ENCODE assay signal across 24 cellular contexts in genomic region chr2:120865656-120866055, GRCh38.
DNase-seq lines count a peak whose midpoint lies in the region; ATAC-seq, FAIRE-seq and TF ChIP-seq lines count a peak whose summit lies in the region.
"Had no signal": no experiment of that assay in that cellular context is flagged by ENCODE, and none has a peak within 500 bp of the region (broad histone marks: within the 10 kb centered on the region; RNA-seq: fewer than 3 reads in every experiment).

No MANE protein-coding gene starts in this region.

- H4K8ac ChIP-seq in neuronal stem cell (ENCODE audit: low read depth, low read length) = no peak overlapping the region

- no peak overlapping the region for H3K27ac Mint-ChIP-seq in activated naive CD8-positive, alpha-beta T cell treated with anti-CD3 and anti-CD28 coated beads, Interleukin-2, amount 50 U/mL, for 24 hours
- H3K27ac Mint-ChIP-seq in activated naive CD8-positive, alpha-beta T cell treated with anti-CD3 and anti-CD28 coated beads for 36 hours = no peak overlapping the region
- H3K27ac Mint-ChIP-seq in chondrocyte (ENCODE audit: unreplicated experiment) = no peak overlapping the region
- H3K27ac Mint-ChIP-seq: B cell had no signal

- peak; percentile 15 for ATAC-seq in activated naive CD8-positive, alpha-beta T cell treated with anti-CD3 and anti-CD28 coated beads, Interleukin-2, amount 50 U/mL, for 24 hours

- peaks cover 20% of the 10 kb centered on the region for H3K79me1 ChIP-seq in neuronal stem cell (ENCODE audit: low read depth, low read length)

- TF ChIP-seq CTCF in chondrocyte (IDR thresholded peaks at IDR 0.05) = no peak

- no peak overlapping the region for H3K14ac ChIP-seq in neuronal stem cell (ENCODE audit: low read length)

- no peak overlapping the region for H4K91ac ChIP-seq in neuronal stem cell (ENCODE audit: low read depth, low read length, poor library complexity)

- FAIRE-seq in urothelium cell line (lab: Jason Lieb, UNC) = peak; percentile 62
- FAIRE-seq: GM19239 had no signal

- H3K27me3 Mint-ChIP-seq in activated naive CD8-positive, alpha-beta T cell treated with anti-CD3 and anti-CD28 coated beads, Interleukin-2, amount 50 U/mL, for 24 hours = peaks cover 28% of the 10 kb centered on the region
- peaks cover 44% of the 10 kb centered on the region for H3K27me3 Mint-ChIP-seq in activated naive CD8-positive, alpha-beta T cell treated with anti-CD3 and anti-CD28 coated beads for 36 hours
- H3K27me3 Mint-ChIP-seq in chondrocyte (ENCODE audit: low read depth) = no peaks in the 10 kb centered on the region

- no CpG with 5 or more reads among the region's 8 CpGs for WGBS in neuronal stem cell (ENCODE audit: extremely low coverage in 2 of 2, insufficient read length in 2 of 2, insufficient replicate concordance in 1 of 2), 2 donors

- H3K36me3 Mint-ChIP-seq in activated naive CD8-positive, alpha-beta T cell treated with anti-CD3 and anti-CD28 coated beads, Interleukin-2, amount 50 U/mL, for 24 hours (ENCODE audit: low read depth) = no peaks in the 10 kb centered on the region
- no peaks in the 10 kb centered on the region for H3K36me3 Mint-ChIP-seq in activated naive CD8-positive, alpha-beta T cell treated with anti-CD3 and anti-CD28 coated beads for 36 hours
- peaks cover 3% of the 10 kb centered on the region for H3K36me3 Mint-ChIP-seq in chondrocyte (ENCODE audit: low read depth)

- no peak overlapping the region for H3K4me2 ChIP-seq in neuronal stem cell (ENCODE audit: insufficient read depth, low read length, poor library complexity, severe bottlenecking)
- H3K4me2 ChIP-seq: PC-9 had no signal

- H3K4me3 Mint-ChIP-seq in activated naive CD8-positive, alpha-beta T cell treated with anti-CD3 and anti-CD28 coated beads, Interleukin-2, amount 50 U/mL, for 24 hours = no peak overlapping the region
- no peak overlapping the region for H3K4me3 Mint-ChIP-seq in activated naive CD8-positive, alpha-beta T cell treated with anti-CD3 and anti-CD28 coated beads for 36 hours
- no peak overlapping the region for H3K4me3 Mint-ChIP-seq in chondrocyte (ENCODE audit: unreplicated experiment)
- H3K4me3 Mint-ChIP-seq: B cell had no signal

- no peak overlapping the region for H2AK5ac ChIP-seq in neuronal stem cell (ENCODE audit: low read depth, low read length)

- H3K23ac ChIP-seq in neuronal stem cell (ENCODE audit: low read depth, low read length, poor library complexity) = peak overlapping the region; percentile 1

- H3K4ac ChIP-seq in neuronal stem cell (ENCODE audit: low read length) = no peak overlapping the region

- no peaks in the 10 kb centered on the region for H3K27me3 ChIP-seq in neuronal stem cell (ENCODE audit: control insufficient read depth in 3 of 3, insufficient read depth in 3 of 3, low read depth in 1 of 3, low read length in 3 of 3)
- H3K27me3 ChIP-seq: MG63 had no signal

- peaks cover 5 to 21% of the 10 kb centered on the region in 2 donors for H3K36me3 ChIP-seq in neuronal stem cell (replicated peaks in 1 of 2; ENCODE audit: control insufficient read depth in 2 of 2, insufficient read depth in 2 of 2, low read length in 2 of 2)
- H3K36me3 ChIP-seq: MG63 had no signal

- H2BK120ac ChIP-seq in neuronal stem cell (ENCODE audit: low read depth, low read length) = no peak overlapping the region

- DNase-seq in activated naive CD8-positive, alpha-beta T cell treated with anti-CD3 and anti-CD28 coated beads, Interleukin-2, amount 50 U/mL, for 24 hours = no peak
- DNase-seq in activated naive CD8-positive, alpha-beta T cell treated with anti-CD3 and anti-CD28 coated beads for 36 hours = no peak
- DNase-seq in chondrocyte (ENCODE audit: low spot score) (peak; percentile 70), neuronal stem cell (ENCODE audit: low spot score) (no peak), urothelium cell line (ENCODE audit: low spot score) (no peak), NCI-H1105 (lab: John Stamatoyannopoulos, UW) (no peak), pons (ENCODE audit: low spot score) (no peak), NOMO-1 (lab: John Stamatoyannopoulos, UW; ENCODE audit: unreplicated experiment in 2 of 2) (no peak)
- DNase-seq: DMS153, DND-41, H7, KG1, NCI-H2029, NCI-H446, NCI-H524 treated with DMSO at 0.1 percent for 48 hours, NCI-H774, PC-9, RPMI8226, SHP77 treated with DMSO at 0.1 percent for 48 hours had no signal

- no peak overlapping the region for H3K9ac ChIP-seq in neuronal stem cell (ENCODE audit: low read depth, low read length, poor library complexity)

- peaks cover 37 to 47% of the 10 kb centered on the region in 2 donors for H3K4me1 ChIP-seq in neuronal stem cell (ENCODE audit: control insufficient read depth in 2 of 2, insufficient read depth in 1 of 2, low read depth in 1 of 2, low read length in 2 of 2)

- H3K4me1 Mint-ChIP-seq in activated naive CD8-positive, alpha-beta T cell treated with anti-CD3 and anti-CD28 coated beads, Interleukin-2, amount 50 U/mL, for 24 hours = no peaks in the 10 kb centered on the region
- peaks cover 6% of the 10 kb centered on the region for H3K4me1 Mint-ChIP-seq in activated naive CD8-positive, alpha-beta T cell treated with anti-CD3 and anti-CD28 coated beads for 36 hours
- H3K4me1 Mint-ChIP-seq in chondrocyte (ENCODE audit: low read depth) = peaks cover 79% of the 10 kb centered on the region
- H3K4me1 Mint-ChIP-seq: B cell had no signal

- H2AFZ ChIP-seq in neuronal stem cell (ENCODE audit: low read length) = no peak overlapping the region
- H2AFZ ChIP-seq: PC-9 had no signal

- H3K18ac ChIP-seq in neuronal stem cell (ENCODE audit: low read length) = peak overlapping the region; percentile 11

- no peak overlapping the region for H2BK15ac ChIP-seq in neuronal stem cell (ENCODE audit: low read length)

- H3K27ac ChIP-seq in neuronal stem cell (replicated peaks; ENCODE audit: low read length) = no peak overlapping the region
- H3K27ac ChIP-seq: 22Rv1, C4-2B, PC-9 had no signal

- no peak overlapping the region for H3K4me3 ChIP-seq in neuronal stem cell (ENCODE audit: low read length in 2 of 2)
- H3K4me3 ChIP-seq: MG63, PC-9 had no signal

- no peak overlapping the region for H2BK5ac ChIP-seq in neuronal stem cell (ENCODE audit: low read length)

- no peaks in the 10 kb centered on the region for H3K9me3 Mint-ChIP-seq in activated naive CD8-positive, alpha-beta T cell treated with anti-CD3 and anti-CD28 coated beads, Interleukin-2, amount 50 U/mL, for 24 hours
- H3K9me3 Mint-ChIP-seq in activated naive CD8-positive, alpha-beta T cell treated with anti-CD3 and anti-CD28 coated beads for 36 hours = no peaks in the 10 kb centered on the region
- no peaks in the 10 kb centered on the region for H3K9me3 Mint-ChIP-seq in chondrocyte (ENCODE audit: low read depth)

- no peak overlapping the region for H2BK12ac ChIP-seq in neuronal stem cell (ENCODE audit: low read length)

- H3K9me3 ChIP-seq in neuronal stem cell (replicated peaks in 1 of 2; ENCODE audit: control insufficient read depth in 2 of 2, insufficient read depth in 1 of 2, low read depth in 1 of 2, low read length in 2 of 2) = no peaks in the 10 kb centered on the region
- H3K9me3 ChIP-seq: MG63 had no signal
